Comparison of ENCODE assay signal across 15 cellular contexts in the genomic region with DNA sequence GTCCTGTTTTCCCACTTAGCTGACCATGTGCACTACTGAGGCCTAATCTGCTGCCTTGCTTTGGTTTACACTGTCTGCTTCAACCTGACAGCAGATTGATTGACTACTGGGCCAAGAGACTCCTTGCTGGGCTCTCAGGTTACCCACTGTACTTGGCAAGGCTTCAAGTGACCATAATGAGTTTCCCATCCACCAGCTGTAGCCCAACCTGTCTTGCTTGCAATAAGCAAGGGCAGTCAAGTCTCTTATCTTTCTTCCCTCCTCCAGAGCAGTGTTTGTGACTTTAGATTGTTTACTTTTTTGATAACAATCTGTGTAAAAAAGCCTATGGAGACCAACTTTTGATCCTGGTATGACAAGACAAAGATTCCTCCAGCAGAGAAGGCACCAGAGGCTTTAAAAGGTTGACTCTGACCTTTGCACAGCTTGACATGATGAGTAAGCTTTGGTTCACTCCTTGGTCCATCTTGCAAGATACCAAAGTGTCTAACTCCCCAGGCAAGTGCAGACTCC.
DNase-seq lines count a peak whose midpoint lies in the region; ATAC-seq lines count a peak whose summit lies in the region.
"Had no signal": no experiment of that assay in that cellular context is flagged by ENCODE, and none has a peak within 500 bp of the region (broad histone marks: within the 10 kb centered on the region; RNA-seq: fewer than 3 reads in every experiment).

No MANE protein-coding gene starts in this region.

- peak; percentile 15 to 79 (median 73) for DNase-seq in NCI-H1417 (lab: John Stamatoyannopoulos, UW)
- DNase-seq in NCI-H1417 treated with DMSO at 0.1 percent for 48 hours (lab: John Stamatoyannopoulos, UW), result no peak
- DNase-seq in NCI-H187 treated with DMSO at 0.1 percent for 48 hours (lab: John Stamatoyannopoulos, UW), result peak; percentile 65
- DNase-seq in SHP77 treated with DMSO at 0.1 percent for 48 hours (lab: John Stamatoyannopoulos, UW), result peak; percentile 27
- peak; percentile 16 for DNase-seq in myocyte (ENCODE audit: low read depth)
- no peak for DNase-seq in stimulated activated CD4-positive, alpha-beta T cell treated with anti-CD3 and anti-CD28 coated beads, Interleukin-12 subunit alpha, Interleukin-12 subunit beta, amount 100 ng/mL, for 4 hours
- DNase-seq in kidney tubule cell (ENCODE audit: low spot score), result no peak
- DNase-seq: 8988T; activated CD4-positive, alpha-beta T cell treated with anti-CD3 and anti-CD28 coated beads for 4 hours; Kasumi-1; left ventricle myocardium superior; natural killer cell; stimulated activated naive B cell treated with anti-CD40 and anti-IgM and Interleukin-4, amounts not matched to agents 10 μg/mL and 1 μg/mL and 100 μg/mL, for 72 hours; upper lobe of left lung had no signal

- ATAC-seq in GM21390 (IDR thresholded peaks at IDR 0.05; ENCODE audit: unreplicated experiment), result no peak
- ATAC-seq: left ventricle myocardium superior; natural killer cell; stimulated activated naive B cell treated with anti-CD40 and anti-IgM and Interleukin-4, amounts not matched to agents 10 μg/mL and 1 μg/mL and 100 μg/mL, for 72 hours had no signal

Comparison
In these comparisons a context has a peak if more than half of its experiments do, and no peak if none do; other contexts are left out.
1. DNase-seq: peak in NCI-H1417 (3 of 3), NCI-H187 treated with DMSO at 0.1 percent for 48 hours (single experiment), SHP77 treated with DMSO at 0.1 percent for 48 hours (single experiment) and myocyte (single experiment); none in NCI-H1417 treated with DMSO at 0.1 percent for 48 hours (single experiment), stimulated activated CD4-positive, alpha-beta T cell treated with anti-CD3 and anti-CD28 coated beads, Interleukin-12 subunit alpha, Interleukin-12 subunit beta, amount 100 ng/mL, for 4 hours (single experiment) and kidney tubule cell (single experiment).